In the genomic region with DNA sequence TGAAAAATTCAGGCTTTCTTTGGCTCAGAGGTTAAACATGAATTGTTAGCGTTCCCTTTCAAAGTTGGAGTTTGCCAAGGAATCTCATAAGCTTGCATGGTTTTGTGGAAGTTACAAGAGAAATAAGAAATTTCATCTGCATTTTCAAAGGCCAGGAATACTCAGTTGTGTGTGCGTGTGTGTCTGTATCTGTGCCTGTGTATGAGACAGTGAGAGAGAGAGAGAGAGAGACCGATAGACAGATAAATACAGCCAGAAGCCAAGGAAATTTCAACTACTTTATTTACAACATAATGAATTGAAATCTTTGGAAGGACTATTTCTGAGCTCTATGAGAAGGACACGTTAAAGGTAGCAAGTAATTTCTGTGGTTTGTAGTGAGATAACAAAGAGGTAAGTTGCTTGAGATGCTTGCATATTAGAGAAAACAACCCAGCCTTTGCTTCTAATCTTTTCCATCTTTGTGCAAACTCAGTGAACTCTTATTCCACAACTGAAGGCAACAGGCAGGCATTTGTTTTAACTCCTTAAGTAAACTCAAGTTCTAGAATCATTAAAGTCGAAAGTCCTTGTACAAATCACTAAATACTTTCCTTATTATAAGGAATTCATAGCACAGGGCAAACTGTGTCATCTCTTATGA, we compare ENCODE assay signal across 1 cellular context.
TF ChIP-seq lines count a peak whose summit lies in the region.

No MANE protein-coding gene starts in this region.

TF ChIP-seq in H1, 55 proteins besides CTCF, POLR2A, EP300 and RAD21:
- TF ChIP-seq EZH2 (IDR thresholded peaks at IDR 0.05; ENCODE audit: low read depth, low read length, severe bottlenecking) = no peak
- no peak for TF ChIP-seq EGR1 (IDR thresholded peaks at IDR 0.05; ENCODE audit: borderline replicate concordance, low read depth, low read length)
- TF ChIP-seq TEAD4 (IDR thresholded peaks at IDR 0.05; ENCODE audit: low read depth, low read length) = no peak
- TF ChIP-seq SP4 (IDR thresholded peaks at IDR 0.05; ENCODE audit: low read length) = no peak
- no peak for TF ChIP-seq KDM4A (IDR thresholded peaks at IDR 0.05; ENCODE audit: low read depth, low read length, severe bottlenecking)
- TF ChIP-seq, protein P1, sequence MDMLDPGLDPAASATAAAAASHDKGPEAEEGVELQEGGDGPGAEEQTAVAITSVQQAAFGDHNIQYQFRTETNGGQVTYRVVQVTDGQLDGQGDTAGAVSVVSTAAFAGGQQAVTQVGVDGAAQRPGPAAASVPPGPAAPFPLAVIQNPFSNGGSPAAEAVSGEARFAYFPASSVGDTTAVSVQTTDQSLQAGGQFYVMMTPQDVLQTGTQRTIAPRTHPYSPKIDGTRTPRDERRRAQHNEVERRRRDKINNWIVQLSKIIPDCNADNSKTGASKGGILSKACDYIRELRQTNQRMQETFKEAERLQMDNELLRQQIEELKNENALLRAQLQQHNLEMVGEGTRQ (IDR thresholded peaks at IDR 0.05; ENCODE audit: low read length) = no peak
- no peak for TF ChIP-seq SIX5 (IDR thresholded peaks at IDR 0.05; ENCODE audit: low read depth, low read length)
- TF ChIP-seq, protein P2, sequence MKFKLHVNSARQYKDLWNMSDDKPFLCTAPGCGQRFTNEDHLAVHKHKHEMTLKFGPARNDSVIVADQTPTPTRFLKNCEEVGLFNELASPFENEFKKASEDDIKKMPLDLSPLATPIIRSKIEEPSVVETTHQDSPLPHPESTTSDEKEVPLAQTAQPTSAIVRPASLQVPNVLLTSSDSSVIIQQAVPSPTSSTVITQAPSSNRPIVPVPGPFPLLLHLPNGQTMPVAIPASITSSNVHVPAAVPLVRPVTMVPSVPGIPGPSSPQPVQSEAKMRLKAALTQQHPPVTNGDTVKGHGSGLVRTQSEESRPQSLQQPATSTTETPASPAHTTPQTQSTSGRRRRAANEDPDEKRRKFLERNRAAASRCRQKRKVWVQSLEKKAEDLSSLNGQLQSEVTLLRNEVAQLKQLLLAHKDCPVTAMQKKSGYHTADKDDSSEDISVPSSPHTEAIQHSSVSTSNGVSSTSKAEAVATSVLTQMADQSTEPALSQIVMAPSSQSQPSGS (IDR thresholded peaks at IDR 0.05; ENCODE audit: low read length) = no peak
- TF ChIP-seq RBBP5 (IDR thresholded peaks at IDR 0.05; ENCODE audit: borderline replicate concordance, low read depth, low read length) = no peak
- TF ChIP-seq CREB1 (IDR thresholded peaks at IDR 0.05) = no peak
- no peak for TF ChIP-seq RXRA (IDR thresholded peaks at IDR 0.05; ENCODE audit: insufficient read depth, low read depth, low read length)
- no peak for TF ChIP-seq BRCA1 (IDR thresholded peaks at IDR 0.05; ENCODE audit: low read depth, low read length)
- TF ChIP-seq BCL11A (IDR thresholded peaks at IDR 0.05; ENCODE audit: low read depth in 2 of 2, low read length in 2 of 2) = no peak
- TF ChIP-seq SRF (IDR thresholded peaks at IDR 0.05; ENCODE audit: low read depth, low read length) = no peak
- TF ChIP-seq SAP30 (IDR thresholded peaks at IDR 0.05; ENCODE audit: insufficient read depth, insufficient replicate concordance, low read length) = no peak
- no peak for TF ChIP-seq NANOG (IDR thresholded peaks at IDR 0.05; ENCODE audit: insufficient read depth, low read depth, low read length, poor library complexity, severe bottlenecking)
